Comparison of ENCODE assay signal across 1 cellular context in genomic region chr12:64670039-64670438, GRCh38.
TF ChIP-seq lines count a peak whose summit lies in the region.

No MANE protein-coding gene starts in this region.

TF ChIP-seq in H1, 55 proteins besides CTCF, POLR2A, EP300 and RAD21 (continued from another document):
- TF ChIP-seq, protein P1, sequence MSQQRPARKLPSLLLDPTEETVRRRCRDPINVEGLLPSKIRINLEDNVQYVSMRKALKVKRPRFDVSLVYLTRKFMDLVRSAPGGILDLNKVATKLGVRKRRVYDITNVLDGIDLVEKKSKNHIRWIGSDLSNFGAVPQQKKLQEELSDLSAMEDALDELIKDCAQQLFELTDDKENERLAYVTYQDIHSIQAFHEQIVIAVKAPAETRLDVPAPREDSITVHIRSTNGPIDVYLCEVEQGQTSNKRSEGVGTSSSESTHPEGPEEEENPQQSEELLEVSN (IDR thresholded peaks at IDR 0.05), result no peak
- no peak for TF ChIP-seq HDAC6 (IDR thresholded peaks at IDR 0.05; ENCODE audit: low read depth, low read length)
